ENCODE assay signal across 13 cellular contexts in the genomic region with DNA sequence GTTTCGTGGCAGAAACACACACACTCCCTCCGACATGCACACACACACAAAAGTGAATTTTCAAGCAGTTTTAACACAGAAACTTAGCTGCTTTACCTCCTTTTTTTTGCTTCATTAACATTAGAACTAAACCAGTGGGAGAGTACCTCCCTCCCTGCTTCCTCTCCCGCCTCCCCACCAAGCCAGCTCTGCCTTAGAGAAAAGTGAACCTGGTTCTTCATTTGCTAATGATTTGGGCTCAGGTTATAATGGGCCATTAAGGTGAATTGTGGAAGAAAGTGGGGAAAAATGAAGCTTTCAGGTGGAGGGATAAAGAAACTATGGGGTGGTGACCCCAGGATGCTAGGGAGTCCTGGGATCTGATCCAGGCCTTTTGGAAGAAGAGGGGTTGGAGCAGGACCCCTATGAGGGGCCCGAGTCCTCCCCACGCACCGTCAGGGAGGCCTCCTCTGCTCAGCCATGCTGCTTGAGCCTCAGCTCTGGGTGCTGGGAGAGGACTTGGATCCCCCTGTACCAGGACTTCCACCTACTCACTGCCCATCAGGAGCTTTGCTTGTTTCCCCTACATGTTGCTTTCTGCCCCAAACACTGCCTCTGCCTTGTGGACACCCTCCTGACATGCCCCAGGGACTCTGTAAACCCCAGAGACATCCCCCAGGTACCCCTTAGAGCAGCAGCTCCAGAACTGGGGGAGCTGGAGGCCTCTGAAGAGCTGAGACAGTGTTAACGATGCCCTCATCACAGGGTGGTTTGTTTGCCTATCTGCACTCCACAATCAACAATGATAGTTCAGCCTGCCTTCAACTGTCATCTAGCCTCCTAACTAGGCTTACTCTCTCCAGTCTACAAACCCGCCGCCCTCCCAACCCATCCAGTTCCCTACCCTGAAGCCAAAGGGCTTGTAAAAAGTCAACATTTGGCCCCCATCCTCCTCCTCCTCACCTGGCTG. TPM values are rescaled to one million over a fixed set of nuclear protein-coding genes. Genes with fewer than 3 reads are reported as not detected.
DNase-seq lines count a peak whose midpoint lies in the region; ATAC-seq and TF ChIP-seq lines count a peak whose summit lies in the region.
"Had no signal": no experiment of that assay in that cellular context is flagged by ENCODE, and none has a peak within 500 bp of the region (broad histone marks: within the 10 kb centered on the region; RNA-seq: fewer than 3 reads in every experiment).

No MANE protein-coding gene starts in this region.

- H3K27ac ChIP-seq in Karpas-422 (ENCODE audit: low read length) = no peak overlapping the region
- peak overlapping the region; percentile 48 for H3K27ac ChIP-seq in effector memory CD4-positive, alpha-beta T cell (ENCODE audit: insufficient read depth, low read length, poor library complexity, severe bottlenecking)
- H3K27ac ChIP-seq in naive thymus-derived CD4-positive, alpha-beta T cell (ENCODE audit: low read depth, low read length) = peak overlapping the region; percentile 57
- H3K27ac ChIP-seq: testis had no signal

- DNase-seq in Karpas-422 (no peak), SHP77 (lab: John Stamatoyannopoulos, UW) (no peak), NCI-H774 (lab: John Stamatoyannopoulos, UW) (no peak), omental fat pad (ENCODE audit: low spot score) (no peak)
- DNase-seq in effector memory CD4-positive, alpha-beta T cell = no peak
- no peak for DNase-seq in naive thymus-derived CD4-positive, alpha-beta T cell
- DNase-seq: foreskin fibroblast, HCEC 1CT, hypothalamus, NCI-H1694 treated with DMSO at 0.1 percent for 48 hours, T-helper 9 cell, testis had no signal

- H3K4me3 Mint-ChIP-seq in naive thymus-derived CD4-positive, alpha-beta T cell = peak overlapping the region in 6 of 10 donors; percentile 0 to 66 (median 46)

- H3K36me3 ChIP-seq in Karpas-422 (ENCODE audit: insufficient read depth, low read length) = no peaks in the 10 kb centered on the region
- H3K36me3 ChIP-seq in effector memory CD4-positive, alpha-beta T cell (ENCODE audit: control insufficient read depth, insufficient read depth, low read length) = no peaks in the 10 kb centered on the region
- H3K36me3 ChIP-seq in naive thymus-derived CD4-positive, alpha-beta T cell (ENCODE audit: control insufficient read depth in 2 of 3, insufficient read depth in 3 of 3, low read length in 3 of 3) = no peaks in the 10 kb centered on the region

- H3K27me3 ChIP-seq in Karpas-422 (ENCODE audit: low read length) = no peaks in the 10 kb centered on the region
- H3K27me3 ChIP-seq in effector memory CD4-positive, alpha-beta T cell (replicated peaks; ENCODE audit: control insufficient read depth, insufficient read depth, low read length, poor library complexity, severe bottlenecking) = no peaks in the 10 kb centered on the region
- H3K27me3 ChIP-seq in naive thymus-derived CD4-positive, alpha-beta T cell (ENCODE audit: control insufficient read depth in 2 of 2, insufficient read depth in 2 of 2, low read length in 2 of 2) = no peaks in the 10 kb centered on the region
- H3K27me3 ChIP-seq: testis had no signal

- intact Hi-C loops in naive thymus-derived CD4-positive, alpha-beta T cell (cut with micrococcal nuclease) = no loop called here

- no peaks in the 10 kb centered on the region for H4K20me1 ChIP-seq in Karpas-422 (ENCODE audit: insufficient read depth, low read depth, low read length)

- H3K9me3 Mint-ChIP-seq in naive thymus-derived CD4-positive, alpha-beta T cell = no peaks in the 10 kb centered on the region

- peak overlapping the region in 2 of 9 donors; percentile 80 to 95 for H3K27ac Mint-ChIP-seq in naive thymus-derived CD4-positive, alpha-beta T cell

- H3K4me3 ChIP-seq in Karpas-422 (ENCODE audit: low read length) = no peak overlapping the region
- H3K4me3 ChIP-seq in effector memory CD4-positive, alpha-beta T cell (ENCODE audit: insufficient read depth, low read depth, low read length, poor library complexity, severe bottlenecking) = no peak overlapping the region
- H3K4me3 ChIP-seq in naive thymus-derived CD4-positive, alpha-beta T cell (ENCODE audit: low read length) = peak overlapping the region; percentile 42
- H3K4me3 ChIP-seq: testis had no signal

- H3K79me2 ChIP-seq in Karpas-422 (ENCODE audit: low read length) = no peaks in the 10 kb centered on the region

- no peaks in the 10 kb centered on the region for H3K9me2 ChIP-seq in Karpas-422 (replicated peaks; ENCODE audit: insufficient read depth, low read length)

- peaks cover 10% of the 10 kb centered on the region for H3K4me1 ChIP-seq in Karpas-422 (ENCODE audit: low read length)
- peaks cover 6% of the 10 kb centered on the region for H3K4me1 ChIP-seq in effector memory CD4-positive, alpha-beta T cell (ENCODE audit: control insufficient read depth, insufficient read depth, low read length, poor library complexity, severe bottlenecking)
- H3K4me1 ChIP-seq in naive thymus-derived CD4-positive, alpha-beta T cell (ENCODE audit: control insufficient read depth in 2 of 2, insufficient read depth in 2 of 2, low read length in 2 of 2) = peaks cover 11 to 16% of the 10 kb centered on the region in 2 donors
- H3K4me1 ChIP-seq: testis had no signal

- TF ChIP-seq CTCF in omental fat pad (IDR thresholded peaks at IDR 0.05) = no peak

- no peaks in the 10 kb centered on the region for H3K9me3 ChIP-seq in Karpas-422 (ENCODE audit: low read length)
- H3K9me3 ChIP-seq in effector memory CD4-positive, alpha-beta T cell (ENCODE audit: control insufficient read depth, low read length) = no peaks in the 10 kb centered on the region
- H3K9me3 ChIP-seq in naive thymus-derived CD4-positive, alpha-beta T cell (ENCODE audit: control insufficient read depth in 2 of 3, low read length in 3 of 3) = no peaks in the 10 kb centered on the region
- H3K9me3 ChIP-seq: testis had no signal

- no peak overlapping the region for H3K9ac ChIP-seq in Karpas-422 (ENCODE audit: low read length)

- peak; percentile 15 for ATAC-seq in GM18868 (IDR thresholded peaks at IDR 0.05; ENCODE audit: unreplicated experiment)
- no peak for ATAC-seq in naive thymus-derived CD4-positive, alpha-beta T cell
- ATAC-seq in omental fat pad (ENCODE audit: low FRiP score) = no peak

- no peaks in the 10 kb centered on the region for H3K36me3 Mint-ChIP-seq in naive thymus-derived CD4-positive, alpha-beta T cell

- peak overlapping the region; percentile 44 for H3K4me2 ChIP-seq in Karpas-422 (ENCODE audit: low read depth, low read length, poor library complexity, severe bottlenecking)

- H3K4me1 Mint-ChIP-seq in naive thymus-derived CD4-positive, alpha-beta T cell = peaks cover 0 to 12% (median 4%) of the 10 kb centered on the region in 7 donors

- CTCF ChIA-PET in naive thymus-derived CD4-positive, alpha-beta T cell (lab: Charles Lee) = no interaction called here

- peak overlapping the region; percentile 3 for H2AFZ ChIP-seq in Karpas-422 (ENCODE audit: low read length)

- POLR2A ChIA-PET in naive thymus-derived CD4-positive, alpha-beta T cell (lab: Charles Lee) = no interaction called here

- H3K27me3 Mint-ChIP-seq in naive thymus-derived CD4-positive, alpha-beta T cell = no peaks in the 10 kb centered on the region

RNA-seq across cellular contexts. Expression of gene JADE1, which starts 6.5 kb away (rescaled TPM):
- 31.5 and 43.0 TPM in 2 replicates for total RNA-seq in Karpas-422 (2014; rRNA removed; shearing (Covaris generic); ENCODE audit: low replicate concordance)
- 10 to 100 TPM; 35.4 to 79.5 (median 62.2) TPM for total RNA-seq in naive thymus-derived CD4-positive, alpha-beta T cell
- polyA plus RNA-seq in naive thymus-derived CD4-positive, alpha-beta T cell = 10 to 100 TPM; 34.5 to 55.8 TPM
- total RNA-seq in omental fat pad = 10 to 100 TPM; 37.2 to 57.4 (median 45.5) TPM
